In genomic region chr5:95935553-95936100, GRCh38 we compare ENCODE assay signal across 2 cellular contexts.
TF ChIP-seq lines count a peak whose summit lies in the region.

No MANE protein-coding gene starts in this region.

TF ChIP-seq in HepG2, 621 proteins besides CTCF, POLR2A, EP300 and RAD21:
- TF ChIP-seq POLR2AphosphoS2 (IDR thresholded peaks at IDR 0.05; ENCODE audit: low read depth, low read length) (peak; percentile 62; the same call in 1 of the 2 replicates), ZBTB8A (CRISPR knock-in tag; IDR thresholded peaks at IDR 0.05; ENCODE audit: borderline replicate concordance, low read depth) (no peak), RBM22 (optimal IDR thresholded peaks at IDR 0.05; ENCODE audit: low read length) (peak; percentile 36)
TF ChIP-seq in HepG2: peak in this region for 2.

TF ChIP-seq in K562, 482 proteins besides CTCF, POLR2A, EP300 and RAD21:
- TF ChIP-seq SMARCB1 (IDR thresholded peaks at IDR 0.05; ENCODE audit: insufficient read length, low read depth) = no peak
- no peak for TF ChIP-seq POLR3G (IDR thresholded peaks at IDR 0.05; ENCODE audit: extremely low read depth, insufficient read length, insufficient replicate concordance)
- TF ChIP-seq HMBOX1 (IDR thresholded peaks at IDR 0.05) = 0 out of 2 replicates have a peak, but pooled peaks have one; percentile 35
- no peak for TF ChIP-seq ZNF512 (tag; IDR thresholded peaks at IDR 0.05)
- no peak for TF ChIP-seq JUND (IDR thresholded peaks at IDR 0.05; ENCODE audit: borderline replicate concordance, low read depth, low read length)
- TF ChIP-seq JUND (tag; IDR thresholded peaks at IDR 0.05; ENCODE audit: borderline replicate concordance, low read depth, low read length) = 0 out of 3 replicates have a peak, but pooled peaks have one; percentile 38
- TF ChIP-seq CBX1 (IDR thresholded peaks at IDR 0.05; ENCODE audit: low read depth) = no peak
- no peak for TF ChIP-seq E2F6 (IDR thresholded peaks at IDR 0.05; ENCODE audit: borderline replicate concordance in 1 of 2, extremely low read depth in 1 of 2, insufficient read depth in 1 of 2, insufficient read length in 1 of 2, low read depth in 1 of 2, low read length in 1 of 2, poor library complexity in 1 of 2, severe bottlenecking in 1 of 2)
- peak; percentile 20; the same call in 1 of the 2 replicates for TF ChIP-seq EHMT2 (IDR thresholded peaks at IDR 0.05)
TF ChIP-seq in K562: peak in this region for 3.
